ENCODE assay signal across 1 cellular context in genomic region chr1:75423616-75424015, GRCh38.
TF ChIP-seq lines count a peak whose summit lies in the region.

No MANE protein-coding gene starts in this region.

TF ChIP-seq in K562, 482 proteins besides CTCF, POLR2A, EP300 and RAD21 (continued from another document):
- TF ChIP-seq COPS2 (conservative IDR thresholded peaks at IDR 0.05) (no peak), ZNF518B (CRISPR knock-in tag; IDR thresholded peaks at IDR 0.05) (no peak), SRSF7 (optimal IDR thresholded peaks at IDR 0.05; ENCODE audit: low read depth, low read length) (no peak)
- TF ChIP-seq, protein P1, sequence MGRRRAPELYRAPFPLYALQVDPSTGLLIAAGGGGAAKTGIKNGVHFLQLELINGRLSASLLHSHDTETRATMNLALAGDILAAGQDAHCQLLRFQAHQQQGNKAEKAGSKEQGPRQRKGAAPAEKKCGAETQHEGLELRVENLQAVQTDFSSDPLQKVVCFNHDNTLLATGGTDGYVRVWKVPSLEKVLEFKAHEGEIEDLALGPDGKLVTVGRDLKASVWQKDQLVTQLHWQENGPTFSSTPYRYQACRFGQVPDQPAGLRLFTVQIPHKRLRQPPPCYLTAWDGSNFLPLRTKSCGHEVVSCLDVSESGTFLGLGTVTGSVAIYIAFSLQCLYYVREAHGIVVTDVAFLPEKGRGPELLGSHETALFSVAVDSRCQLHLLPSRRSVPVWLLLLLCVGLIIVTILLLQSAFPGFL (CRISPR knock-in tag; IDR thresholded peaks at IDR 0.05) = no peak
